Comparison of ENCODE assay signal across 9 cellular contexts in the genomic region with DNA sequence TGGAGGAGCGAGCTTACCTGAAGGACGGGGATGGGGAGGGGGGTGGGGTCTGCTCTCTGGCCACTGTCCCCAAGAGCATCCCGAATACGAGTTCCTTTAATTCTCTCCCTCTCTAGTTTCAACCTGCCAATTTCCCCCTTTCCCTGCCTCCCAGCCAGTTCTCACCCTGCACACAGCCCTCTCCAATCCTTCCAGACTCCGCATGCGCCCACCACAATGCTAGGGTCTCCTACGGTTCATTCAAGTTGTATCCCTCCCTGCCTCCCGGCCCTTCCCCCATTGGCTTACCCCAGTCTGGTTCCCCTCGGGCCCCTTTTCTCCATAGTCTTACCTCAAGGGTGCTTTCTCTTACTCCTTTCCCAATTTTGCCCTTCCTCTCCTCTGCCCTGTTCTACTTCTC. TPM values are rescaled to one million over a fixed set of nuclear protein-coding genes. Genes with fewer than 3 reads are reported as not detected.
DNase-seq lines count a peak whose midpoint lies in the region; ATAC-seq and TF ChIP-seq lines count a peak whose summit lies in the region.
"Had no signal": no experiment of that assay in that cellular context is flagged by ENCODE, and none has a peak within 500 bp of the region (broad histone marks: within the 10 kb centered on the region; RNA-seq: fewer than 3 reads in every experiment).

No MANE protein-coding gene starts in this region.

- H3K4me2 ChIP-seq in GM23338 (peak overlapping the region; percentile 100), hepatocyte (peak overlapping the region; percentile 99)

- H3K27ac ChIP-seq in GM23338 (ENCODE audit: low read depth) (no peak overlapping the region), hepatocyte (peak overlapping the region; percentile 88)

- intact Hi-C loops in activated CD4-positive, alpha-beta memory T cell treated with anti-CD3 and anti-CD28 coated beads for 36 hours (cut with micrococcal nuclease), result loop anchor here (5.0 kb wide), 1 partner anchor 106 kb away; no protein-coding TSS in a partner anchor

- peaks cover 35% of the 10 kb centered on the region for H3K4me1 Mint-ChIP-seq in GM23338
- peaks cover 22% of the 10 kb centered on the region for H3K4me1 Mint-ChIP-seq in activated CD4-positive, alpha-beta memory T cell treated with anti-CD3 and anti-CD28 coated beads for 36 hours (ENCODE audit: low read depth)

- H3F3A ChIP-seq in GM23338 (replicated peaks; ENCODE audit: low read depth), result peaks cover 20% of the 10 kb centered on the region

- H3K79me2 ChIP-seq in GM23338 (replicated peaks; ENCODE audit: insufficient read depth) (no peaks in the 10 kb centered on the region), hepatocyte (no peaks in the 10 kb centered on the region)

- H2AFZ ChIP-seq in GM23338 (peak overlapping the region; percentile 95), hepatocyte (peak overlapping the region; percentile 91)

- H3K9me3 Mint-ChIP-seq in GM23338, result no peaks in the 10 kb centered on the region
- H3K9me3 Mint-ChIP-seq in activated CD4-positive, alpha-beta memory T cell treated with anti-CD3 and anti-CD28 coated beads for 36 hours, result no peaks in the 10 kb centered on the region

- H3K27me3 Mint-ChIP-seq in GM23338 (ENCODE audit: insufficient read depth, low read depth, poor library complexity), result peaks cover 34% of the 10 kb centered on the region
- H3K27me3 Mint-ChIP-seq in activated CD4-positive, alpha-beta memory T cell treated with anti-CD3 and anti-CD28 coated beads for 36 hours, result peaks cover 8% of the 10 kb centered on the region

- WGBS in hepatocyte (ENCODE audit: low lambda C conversion rate, missing lambda C conversion rate), result 41% methylated on average over 3 of the region's 9 CpGs

- no peaks in the 10 kb centered on the region for H3K9me3 ChIP-seq in hepatocyte (ENCODE audit: low read depth)

- no peaks in the 10 kb centered on the region; the same call in 2 of the 3 replicates for H3K36me3 Mint-ChIP-seq in GM23338 (ENCODE audit: low read depth)
- H3K36me3 Mint-ChIP-seq in activated CD4-positive, alpha-beta memory T cell treated with anti-CD3 and anti-CD28 coated beads for 36 hours, result no peaks in the 10 kb centered on the region

- H4K20me1 ChIP-seq in GM23338 (replicated peaks; ENCODE audit: insufficient read depth) (no peaks in the 10 kb centered on the region), hepatocyte (ENCODE audit: insufficient read depth, poor library complexity, severe bottlenecking) (no peaks in the 10 kb centered on the region)

- H3K4me3 ChIP-seq in GM23338 (peak overlapping the region; percentile 96), hepatocyte (peak overlapping the region; percentile 70), skeletal muscle cell (ENCODE audit: low read depth, low read length) (peak overlapping the region; percentile 63)

- H3K9me2 ChIP-seq in GM23338 (ENCODE audit: insufficient read depth) (no peaks in the 10 kb centered on the region), hepatocyte (replicated peaks; ENCODE audit: insufficient read depth) (no peaks in the 10 kb centered on the region)

- no peak overlapping the region; the same call in 1 of the 2 replicates for H3K27ac Mint-ChIP-seq in GM23338
- H3K27ac Mint-ChIP-seq in activated CD4-positive, alpha-beta memory T cell treated with anti-CD3 and anti-CD28 coated beads for 36 hours, result no peak overlapping the region

- peak; percentile 12 for ATAC-seq in GM23338

- POLR2A ChIA-PET in activated CD4-positive, alpha-beta memory T cell treated with anti-CD3 and anti-CD28 coated beads for 36 hours (lab: Charles Lee), result interaction anchor here (3.6 kb wide), 1 partner anchor 31 kb away, joined by 30 read pairs; no protein-coding TSS in a partner anchor

- TF ChIP-seq POLR2A in erythroblast (IDR thresholded peaks at IDR 0.05; ENCODE audit: low read length), result no peak

- peak; percentile 37 for DNase-seq in GM23338 (ENCODE audit: low spot score)
- no peak for DNase-seq in activated CD4-positive, alpha-beta memory T cell treated with anti-CD3 and anti-CD28 coated beads for 36 hours
- no peak for DNase-seq in hepatocyte (ENCODE audit: low spot score)
- DNase-seq in skeletal muscle cell (ENCODE audit: low read depth), result no peak
- DNase-seq in erythroblast (lab: John Stamatoyannopoulos, UW), result no peak
- DNase-seq in GDM1 (lab: John Stamatoyannopoulos, UW), result no peak
- DNase-seq in NCI-H1694 (lab: John Stamatoyannopoulos, UW), result no peak
- no peak for DNase-seq in COLO829 (ENCODE audit: low spot score)

- H3K36me3 ChIP-seq in GM23338 (ENCODE audit: insufficient read depth) (no peaks in the 10 kb centered on the region), hepatocyte (replicated peaks; ENCODE audit: insufficient read depth, low read depth) (no peaks in the 10 kb centered on the region)

- peaks cover 26% of the 10 kb centered on the region for H3K27me3 ChIP-seq in GM23338 (ENCODE audit: insufficient read depth)
- H3K27me3 ChIP-seq in hepatocyte, result no peaks in the 10 kb centered on the region

- TF ChIP-seq CTCF in GM23338 (conservative IDR thresholded peaks at IDR 0.05; ENCODE audit: low read depth in 2 of 2), result no peak
- TF ChIP-seq CTCF in hepatocyte (IDR thresholded peaks at IDR 0.05; ENCODE audit: poor library complexity), result no peak

- H3K4me1 ChIP-seq in GM23338 (ENCODE audit: insufficient read depth) (peaks cover 26% of the 10 kb centered on the region), hepatocyte (ENCODE audit: insufficient read depth) (peaks cover 30% of the 10 kb centered on the region)

- CTCF ChIA-PET in activated CD4-positive, alpha-beta memory T cell treated with anti-CD3 and anti-CD28 coated beads for 36 hours (lab: Charles Lee), result interaction anchor here (1.1 to 3.9 kb wide), 3 partner anchors 18 to 50 kb away, joined by 3 to 55 read pairs (median 34); partner anchors contain the start of genes SPRYD3 and TNS2

- H3K4me3 Mint-ChIP-seq in GM23338, result peak overlapping the region; percentile 89
- peak overlapping the region; percentile 66 for H3K4me3 Mint-ChIP-seq in activated CD4-positive, alpha-beta memory T cell treated with anti-CD3 and anti-CD28 coated beads for 36 hours

TF ChIP-seq in GM23338, 12 proteins besides CTCF, POLR2A, EP300 and RAD21:
- no peak for TF ChIP-seq EZH2phosphoT487 (IDR thresholded peaks at IDR 0.05; ENCODE audit: unreplicated experiment)
- TF ChIP-seq POLR2AphosphoS5 (IDR thresholded peaks at IDR 0.05; ENCODE audit: low read depth), result no peak
- TF ChIP-seq, protein P1, sequence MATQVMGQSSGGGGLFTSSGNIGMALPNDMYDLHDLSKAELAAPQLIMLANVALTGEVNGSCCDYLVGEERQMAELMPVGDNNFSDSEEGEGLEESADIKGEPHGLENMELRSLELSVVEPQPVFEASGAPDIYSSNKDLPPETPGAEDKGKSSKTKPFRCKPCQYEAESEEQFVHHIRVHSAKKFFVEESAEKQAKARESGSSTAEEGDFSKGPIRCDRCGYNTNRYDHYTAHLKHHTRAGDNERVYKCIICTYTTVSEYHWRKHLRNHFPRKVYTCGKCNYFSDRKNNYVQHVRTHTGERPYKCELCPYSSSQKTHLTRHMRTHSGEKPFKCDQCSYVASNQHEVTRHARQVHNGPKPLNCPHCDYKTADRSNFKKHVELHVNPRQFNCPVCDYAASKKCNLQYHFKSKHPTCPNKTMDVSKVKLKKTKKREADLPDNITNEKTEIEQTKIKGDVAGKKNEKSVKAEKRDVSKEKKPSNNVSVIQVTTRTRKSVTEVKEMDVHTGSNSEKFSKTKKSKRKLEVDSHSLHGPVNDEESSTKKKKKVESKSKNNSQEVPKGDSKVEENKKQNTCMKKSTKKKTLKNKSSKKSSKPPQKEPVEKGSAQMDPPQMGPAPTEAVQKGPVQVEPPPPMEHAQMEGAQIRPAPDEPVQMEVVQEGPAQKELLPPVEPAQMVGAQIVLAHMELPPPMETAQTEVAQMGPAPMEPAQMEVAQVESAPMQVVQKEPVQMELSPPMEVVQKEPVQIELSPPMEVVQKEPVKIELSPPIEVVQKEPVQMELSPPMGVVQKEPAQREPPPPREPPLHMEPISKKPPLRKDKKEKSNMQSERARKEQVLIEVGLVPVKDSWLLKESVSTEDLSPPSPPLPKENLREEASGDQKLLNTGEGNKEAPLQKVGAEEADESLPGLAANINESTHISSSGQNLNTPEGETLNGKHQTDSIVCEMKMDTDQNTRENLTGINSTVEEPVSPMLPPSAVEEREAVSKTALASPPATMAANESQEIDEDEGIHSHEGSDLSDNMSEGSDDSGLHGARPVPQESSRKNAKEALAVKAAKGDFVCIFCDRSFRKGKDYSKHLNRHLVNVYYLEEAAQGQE (IDR thresholded peaks at IDR 0.05; ENCODE audit: unreplicated experiment), result no peak
- no peak for TF ChIP-seq EZH2 (IDR thresholded peaks at IDR 0.05; ENCODE audit: low read depth, unreplicated experiment)
- TF ChIP-seq ZNF114 (CRISPR knock-in tag; IDR thresholded peaks at IDR 0.05), result no peak
- no peak for TF ChIP-seq NANOG (IDR thresholded peaks at IDR 0.05; ENCODE audit: borderline replicate concordance)
- no peak for TF ChIP-seq CREB1 (CRISPR knock-in tag; IDR thresholded peaks at IDR 0.05; ENCODE audit: low read depth)

RNA-seq across cellular contexts. Expression of gene IGFBP6, which starts 0.7 kb away (rescaled TPM):
- 14.1 and 16.6 TPM in 2 replicates for total RNA-seq in GM23338 (2014; rRNA removed; shearing (Covaris generic))
- polyA plus RNA-seq in GM23338 (2016; fragmentation: Nextera tagmentation; extraction: Ambion mirVana), result 14.7 and 17.6 TPM in 2 replicates
- total RNA-seq in activated CD4-positive, alpha-beta memory T cell treated with anti-CD3 and anti-CD28 coated beads for 36 hours, result 1 to 10 TPM; 4.1 to 4.9 TPM
- 21.8 and 25.1 TPM in 2 replicates for total RNA-seq in hepatocyte
- polyA plus RNA-seq in hepatocyte, result 81.2 and 86.0 TPM in 2 replicates

RNA-seq across cellular contexts. Expression of gene SOAT2, which starts 6.5 kb away (rescaled TPM):
- not detected in 2 replicates for total RNA-seq in GM23338 (2014; rRNA removed; shearing (Covaris generic))
- polyA plus RNA-seq in GM23338 (2016; fragmentation: Nextera tagmentation; extraction: Ambion mirVana) (not detected in 2 replicates), hepatocyte (28.9 and 29.4 TPM in 2 replicates)
- 1 to 10 TPM; 1.1 to 1.5 TPM for total RNA-seq in activated CD4-positive, alpha-beta memory T cell treated with anti-CD3 and anti-CD28 coated beads for 36 hours
- total RNA-seq in hepatocyte, result 18.9 and 21.8 TPM in 2 replicates
- total RNA-seq: HT1080 had no signal

RNA-seq across cellular contexts. Expression of gene SPRYD3, which starts 17.6 kb away (rescaled TPM):
- total RNA-seq in GM23338 (2014; rRNA removed; shearing (Covaris generic)), result 4.7 and 5.4 TPM in 2 replicates
- polyA plus RNA-seq in GM23338 (2016; fragmentation: Nextera tagmentation; extraction: Ambion mirVana) (3.4 and 4.3 TPM in 2 replicates), hepatocyte (24.6 and 25.8 TPM in 2 replicates)
- total RNA-seq in activated CD4-positive, alpha-beta memory T cell treated with anti-CD3 and anti-CD28 coated beads for 36 hours, result 10 to 100 TPM; 32.8 to 35.4 TPM
- total RNA-seq in hepatocyte, result 19.3 and 20.9 TPM in 2 replicates

RNA-seq across cellular contexts. Expression of gene TNS2, which starts 46.9 kb away (rescaled TPM):
- 5.7 and 6.9 TPM in 2 replicates for total RNA-seq in GM23338 (2014; rRNA removed; shearing (Covaris generic))
- polyA plus RNA-seq in GM23338 (2016; fragmentation: Nextera tagmentation; extraction: Ambion mirVana) (1.5 and 1.8 TPM in 2 replicates), hepatocyte (32.2 and 41.8 TPM in 2 replicates)
- total RNA-seq in activated CD4-positive, alpha-beta memory T cell treated with anti-CD3 and anti-CD28 coated beads for 36 hours, result 1 to 10 TPM; 1.8 to 2.4 TPM
- 15.9 and 16.9 TPM in 2 replicates for total RNA-seq in hepatocyte
